ENCODE assay signal across 15 cellular contexts in genomic region chr15:74664670-74665069, GRCh38. TPM values are rescaled to one million over a fixed set of nuclear protein-coding genes. Genes with fewer than 3 reads are reported as not detected.
DNase-seq lines count a peak whose midpoint lies in the region; ATAC-seq and TF ChIP-seq lines count a peak whose summit lies in the region.
"Had no signal": no experiment of that assay in that cellular context is flagged by ENCODE, and none has a peak within 500 bp of the region (broad histone marks: within the 10 kb centered on the region; RNA-seq: fewer than 3 reads in every experiment).

No MANE protein-coding gene starts in this region.

- no peaks in the 10 kb centered on the region for H3K9me3 Mint-ChIP-seq in naive thymus-derived CD8-positive, alpha-beta T cell
- H3K9me3 Mint-ChIP-seq: CD14-positive monocyte had no signal

- TF ChIP-seq EP300 in upper lobe of left lung (IDR thresholded peaks at IDR 0.05), result no peak

- H3K27ac ChIP-seq in cardiac muscle cell (peak overlapping the region; percentile 58), coronary artery (peak overlapping the region; percentile 20 to 66), upper lobe of left lung (peak overlapping the region; percentile 59 to 84 (median 70))

- no peak for TF ChIP-seq POLR2A in upper lobe of left lung (IDR thresholded peaks at IDR 0.05)

- peaks cover 0 to 51% (median 0%) of the 10 kb centered on the region in 3 donors for H3K36me3 Mint-ChIP-seq in naive thymus-derived CD8-positive, alpha-beta T cell

- intact Hi-C loops in Right ventricle myocardium inferior (cut with DNase I), result no loop called here

- POLR2A ChIA-PET in naive thymus-derived CD8-positive, alpha-beta T cell (lab: Charles Lee), result no interaction called here
- POLR2A ChIA-PET in HEK293T (lab: Yijun Ruan, JAX), result no interaction called here

- no peaks in the 10 kb centered on the region for H3K27me3 Mint-ChIP-seq in naive thymus-derived CD8-positive, alpha-beta T cell

- peak overlapping the region in 6 of 10 donors; percentile 18 to 47 (median 24) for H3K27ac Mint-ChIP-seq in naive thymus-derived CD8-positive, alpha-beta T cell
- H3K27ac Mint-ChIP-seq: CD14-positive monocyte had no signal

- H3K27me3 ChIP-seq in cardiac muscle cell (no peaks in the 10 kb centered on the region), upper lobe of left lung (no peaks in the 10 kb centered on the region)

- H3K4me1 ChIP-seq in cardiac muscle cell (ENCODE audit: low read depth), result peaks cover 6% of the 10 kb centered on the region
- H3K4me1 ChIP-seq in upper lobe of left lung, result peaks cover 30 to 43% (median 37%) of the 10 kb centered on the region in 4 donors

- H3K4me1 Mint-ChIP-seq in naive thymus-derived CD8-positive, alpha-beta T cell, result peaks cover 11 to 42% (median 26%) of the 10 kb centered on the region in 4 donors

- H3K9me3 ChIP-seq in cardiac muscle cell (ENCODE audit: low read depth), result no peaks in the 10 kb centered on the region
- no peaks in the 10 kb centered on the region for H3K9me3 ChIP-seq in upper lobe of left lung

- WGBS in upper lobe of left lung, 2 donors, result 75 to 80% methylated on average over 2 of the region's 2 CpGs

- TF ChIP-seq CTCF in cardiac muscle cell (IDR thresholded peaks at IDR 0.05; ENCODE audit: low read depth, low read length) (no peak), coronary artery (IDR thresholded peaks at IDR 0.05) (no peak), upper lobe of left lung (IDR thresholded peaks at IDR 0.05) (no peak)

- ATAC-seq in Right ventricle myocardium inferior, result no peak
- ATAC-seq in naive thymus-derived CD8-positive, alpha-beta T cell, result no peak
- no peak for ATAC-seq in upper lobe of left lung (ENCODE audit: low FRiP score in 2 of 2)
- no peak for ATAC-seq in GM21717 (IDR thresholded peaks at IDR 0.05; ENCODE audit: unreplicated experiment)

- CTCF ChIA-PET in HEK293T (lab: Yijun Ruan, JAX), result interaction anchor here (1.4 to 1.5 kb wide), 2 partner anchors 33 to 104 kb away, joined by 5 to 6 read pairs; no protein-coding TSS in a partner anchor

- peaks cover 10% of the 10 kb centered on the region for H3K36me3 ChIP-seq in cardiac muscle cell
- H3K36me3 ChIP-seq in upper lobe of left lung, result peaks cover 0 to 6% (median 0%) of the 10 kb centered on the region in 4 donors

- no peak overlapping the region for H3K4me3 Mint-ChIP-seq in naive thymus-derived CD8-positive, alpha-beta T cell
- H3K4me3 Mint-ChIP-seq: CD14-positive monocyte had no signal

- DNase-seq in cardiac muscle cell (ENCODE audit: low read depth in 1 of 2, low spot score in 1 of 2) (no peak), Right ventricle myocardium inferior (ENCODE audit: missing footprints) (no peak), coronary artery (ENCODE audit: low spot score) (no peak), upper lobe of left lung (no peak), HEK293T (ENCODE audit: extremely low spot score) (no peak)
- DNase-seq in naive thymus-derived CD8-positive, alpha-beta T cell, result no peak
- DNase-seq in stimulated activated CD4-positive, alpha-beta T cell treated with anti-CD3 and anti-CD28 coated beads, Interleukin-15, amount 100 ng/mL, for 24 hours, result no peak
- DNase-seq: amniotic stem cell; DND-41; NCI-H1092; NCI-H2107; NCI-H748 treated with DMSO at 0.1 percent for 48 hours; stimulated activated CD4-positive, alpha-beta T cell treated with anti-CD3 and anti-CD28 coated beads, Interleukin-2, amount 100 ng/mL, for 48 hours had no signal

- H3K4me3 ChIP-seq in cardiac muscle cell (no peak overlapping the region), coronary artery (no peak overlapping the region), upper lobe of left lung (no peak overlapping the region)

TF ChIP-seq in HEK293T, 16 proteins besides CTCF, POLR2A, EP300 and RAD21:
- no peak for TF ChIP-seq HDGF (IDR thresholded peaks at IDR 0.05; ENCODE audit: borderline replicate concordance)
- no peak for TF ChIP-seq TARDBP (IDR thresholded peaks at IDR 0.05)
- no peak for TF ChIP-seq L3MBTL2 (conservative IDR thresholded peaks at IDR 0.05)
- TF ChIP-seq SP1 (IDR thresholded peaks at IDR 0.05), result no peak
- TF ChIP-seq SUZ12 (IDR thresholded peaks at IDR 0.05), result no peak
- no peak for TF ChIP-seq CTBP1 (IDR thresholded peaks at IDR 0.05; ENCODE audit: borderline replicate concordance)
- no peak for TF ChIP-seq LEF1 (IDR thresholded peaks at IDR 0.05; ENCODE audit: borderline replicate concordance)
- TF ChIP-seq FOXK2 (IDR thresholded peaks at IDR 0.05), result no peak
- TF ChIP-seq ELF4 (IDR thresholded peaks at IDR 0.05), result no peak
- no peak for TF ChIP-seq BHLHE40 (IDR thresholded peaks at IDR 0.05; ENCODE audit: borderline replicate concordance)
- no peak for TF ChIP-seq ARNT (IDR thresholded peaks at IDR 0.05)
- no peak for TF ChIP-seq FOXM1 (IDR thresholded peaks at IDR 0.05; ENCODE audit: borderline replicate concordance)
- no peak for TF ChIP-seq PKNOX1 (IDR thresholded peaks at IDR 0.05)
- no peak for TF ChIP-seq ZNF384 (IDR thresholded peaks at IDR 0.05)
- no peak for TF ChIP-seq NFRKB (IDR thresholded peaks at IDR 0.05)
- no peak for TF ChIP-seq FOXA1 (IDR thresholded peaks at IDR 0.05)
TF ChIP-seq in HEK293T: peak in this region for 0.

RNA-seq across cellular contexts. Expression of gene EDC3, which starts 31.2 kb away (rescaled TPM):
- total RNA-seq in cardiac muscle cell, result 16.1 and 17.6 TPM in 2 replicates
- polyA plus RNA-seq in cardiac muscle cell, result 25.2 and 41.5 TPM in 2 replicates
- total RNA-seq in Right ventricle myocardium inferior, result 13.5 TPM
- total RNA-seq in naive thymus-derived CD8-positive, alpha-beta T cell, result 10 to 100 TPM; 38.6 to 41.2 TPM
- polyA plus RNA-seq in naive thymus-derived CD8-positive, alpha-beta T cell, result 10 to 100 TPM; 29.3 to 35.2 (median 33.9) TPM
- total RNA-seq in upper lobe of left lung, result 10 to 100 TPM; 16.7 to 43.0 (median 27.7) TPM

RNA-seq across cellular contexts. Expression of gene CLK3, which starts 49.0 kb away (rescaled TPM):
- total RNA-seq in cardiac muscle cell (193 and 319 TPM in 2 replicates), Right ventricle myocardium inferior (47.3 TPM), upper lobe of left lung (100 to 1,000 TPM in 2 of 6 donors, 10 to 100 TPM in 4; 78.0 to 289 (median 89.7) TPM)
- polyA plus RNA-seq in cardiac muscle cell, result 100 and 125 TPM in 2 replicates
- 100 to 1,000 TPM; 223 to 227 TPM for total RNA-seq in naive thymus-derived CD8-positive, alpha-beta T cell
- 10 to 100 TPM; 49.0 to 92.8 (median 55.1) TPM for polyA plus RNA-seq in naive thymus-derived CD8-positive, alpha-beta T cell
